ENCODE assay signal across 9 cellular contexts in genomic region chr15:80892414-80892813, GRCh38.
"Had no signal": no experiment of that assay in that cellular context is flagged by ENCODE, and none has a peak within 500 bp of the region (broad histone marks: within the 10 kb centered on the region; RNA-seq: fewer than 3 reads in every experiment).

No MANE protein-coding gene starts in this region.

- H3K4me1 ChIP-seq: HAP-1 had no signal

- H3K4me1 Mint-ChIP-seq: IgD-negative memory B cell had no signal

- ATAC-seq: HCT116, HepG2 had no signal

- H3K36me3 ChIP-seq: HAP-1 had no signal

- DNase-seq: GM23248, GOT3, H7, HFFc6 had no signal

- H3K4me3 ChIP-seq: GM23248, HAP-1 had no signal

- H3K9ac ChIP-seq: GM23248 had no signal

- H3K27ac Mint-ChIP-seq: HFFc6, IgD-negative memory B cell had no signal

- H3K27ac ChIP-seq: GM23248, HL-60 had no signal

- H3K27me3 Mint-ChIP-seq: IgD-negative memory B cell had no signal

- H3K4me3 Mint-ChIP-seq: HFFc6, IgD-negative memory B cell had no signal

- H2AFZ ChIP-seq: GM23248 had no signal
